ENCODE assay signal across 8 cellular contexts in the genomic region with DNA sequence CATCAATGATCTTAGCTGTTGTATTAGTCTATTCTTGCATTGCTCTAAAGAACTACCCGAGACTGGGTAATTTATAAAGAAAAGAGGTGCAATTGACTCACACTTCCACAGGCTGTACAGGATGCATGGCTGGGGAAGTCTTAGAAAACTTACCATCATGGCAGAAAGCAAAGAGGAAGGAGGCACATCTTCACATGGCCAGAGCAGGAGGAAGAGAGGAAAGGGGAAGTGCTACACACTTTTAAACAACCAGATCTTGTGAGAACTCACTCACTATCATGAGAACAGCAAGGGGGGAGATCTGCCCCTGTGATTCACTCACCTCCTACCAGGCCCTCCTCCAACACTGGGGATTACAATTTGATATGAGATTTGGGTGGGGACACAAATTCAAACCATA.
A peak's percentile ranks its signal among the peaks of the same experiment; 100 is the strongest.
DNase-seq lines count a peak whose midpoint lies in the region; ATAC-seq, FAIRE-seq and TF ChIP-seq lines count a peak whose summit lies in the region.
"Not testable (repeated sequence)": the region's sequence is repeated elsewhere in the genome, so short reads cannot be mapped to it uniquely, and the experiment has no call there.

No MANE protein-coding gene starts in this region.

- not testable (repeated sequence) for BruUV-seq in GM12878 (replicated peaks; lab: Mats Ljungman, UMichigan)

- not testable (repeated sequence) for TF ChIP-seq CTCF in GM12878 (IDR thresholded peaks at IDR 0.05 in 2 of 3, conservative IDR thresholded peaks at IDR 0.05 in 1 of 3; ENCODE audit: control insufficient read depth in 2 of 3, extremely low read depth in 1 of 3, insufficient read depth in 1 of 3, low read depth in 3 of 3, low read length in 3 of 3)

- peaks cover 27% of the 10 kb centered on the region for H3K4me1 Mint-ChIP-seq in T-helper 2 cell treated with Interferon-gamma antibody and Interleukin-4, amounts not matched to agents 5 μg/mL and 100 μg/mL, for 36 hours (ENCODE audit: low read depth)
- peaks cover 23% of the 10 kb centered on the region for H3K4me1 Mint-ChIP-seq in activated T-cell treated with anti-CD3 and anti-CD28 coated beads, Interleukin-2, amount 50 U/mL, for 24 hours (ENCODE audit: low read depth)
- peaks cover 2 to 11% of the 10 kb centered on the region in 2 donors for H3K4me1 Mint-ChIP-seq in stimulated activated naive B cell treated with anti-CD40 and anti-IgM and Interleukin-4, amounts not matched to agents 10 μg/mL and 1 μg/mL and 100 μg/mL, for 72 hours

- not testable (repeated sequence) for H3K27me3 ChIP-seq in GM12878 (replicated peaks in 1 of 2; ENCODE audit: control insufficient read depth in 2 of 2, insufficient read depth in 2 of 2, low read length in 1 of 2)

- H3K4me2 ChIP-seq in GM12878 (ENCODE audit: control insufficient read depth, insufficient read depth), result not testable (repeated sequence)

- not testable (repeated sequence) for H3K4me3 Mint-ChIP-seq in T-helper 2 cell treated with Interferon-gamma antibody and Interleukin-4, amounts not matched to agents 5 μg/mL and 100 μg/mL, for 36 hours; activated T-cell treated with anti-CD3 and anti-CD28 coated beads, Interleukin-2, amount 50 U/mL, for 24 hours; stimulated activated naive B cell treated with anti-CD40 and anti-IgM and Interleukin-4, amounts not matched to agents 10 μg/mL and 1 μg/mL and 100 μg/mL, for 72 hours

- TF ChIP-seq EP300 in GM12878 (IDR thresholded peaks at IDR 0.05; ENCODE audit: borderline replicate concordance in 1 of 2, control insufficient read depth in 1 of 2, low read depth in 2 of 2, low read length in 2 of 2), result not testable (repeated sequence)

- not testable (repeated sequence) for FAIRE-seq in GM12891 (lab: Jason Lieb, UNC); GM12878 (lab: Jason Lieb, UNC)

- in situ Hi-C loops in GM12878 (cut with MboI), result not testable (repeated sequence)

- H3K9me3 Mint-ChIP-seq in T-helper 2 cell treated with Interferon-gamma antibody and Interleukin-4, amounts not matched to agents 5 μg/mL and 100 μg/mL, for 36 hours, result peaks cover 11% of the 10 kb centered on the region
- not testable (repeated sequence) for H3K9me3 Mint-ChIP-seq in activated T-cell treated with anti-CD3 and anti-CD28 coated beads, Interleukin-2, amount 50 U/mL, for 24 hours; stimulated activated naive B cell treated with anti-CD40 and anti-IgM and Interleukin-4, amounts not matched to agents 10 μg/mL and 1 μg/mL and 100 μg/mL, for 72 hours

- not testable (repeated sequence) for H3K79me2 ChIP-seq in GM12878 (ENCODE audit: control insufficient read depth, insufficient read depth, low read length)

- TF ChIP-seq POLR2A in GM12891 (IDR thresholded peaks at IDR 0.05; ENCODE audit: low read depth, low read length); GM12878 (IDR thresholded peaks at IDR 0.05; ENCODE audit: low read depth, low read length): not testable (repeated sequence)

- H3K9me3 ChIP-seq in GM12878 (replicated peaks; ENCODE audit: control insufficient read depth, insufficient read depth, low read length), result not testable (repeated sequence)

- SMC1A ChIA-PET in GM12878 (lab: Charles Lee; ENCODE audit: uncharacterized antibody, unreplicated experiment), result not testable (repeated sequence)

- DNase-seq in GM12891 (ENCODE audit: insufficient read length, low spot score); T-helper 2 cell treated with Interferon-gamma antibody and Interleukin-4, amounts not matched to agents 5 μg/mL and 100 μg/mL, for 36 hours (ENCODE audit: low spot score); activated T-cell treated with anti-CD3 and anti-CD28 coated beads, Interleukin-2, amount 50 U/mL, for 24 hours; GM12878 (ENCODE audit: low read depth, low spot score); stimulated activated naive B cell treated with anti-CD40 and anti-IgM and Interleukin-4, amounts not matched to agents 10 μg/mL and 1 μg/mL and 100 μg/mL, for 72 hours: not testable (repeated sequence)
- DNase-seq in Kasumi-1 (lab: John Stamatoyannopoulos, UW) (peak; percentile 42 to 60), NOMO-1 (lab: John Stamatoyannopoulos, UW; ENCODE audit: unreplicated experiment in 2 of 2) (peak; percentile 9 to 25), SIG-M5 treated with dmso at 0.1 percent for 504 hours (lab: John Stamatoyannopoulos, UW; ENCODE audit: unreplicated experiment) (peak; percentile 3)

- POLR2A ChIA-PET in GM12878 (lab: Charles Lee), result not testable (repeated sequence)

- not testable (repeated sequence) for H4K20me1 ChIP-seq in GM12878 (ENCODE audit: control insufficient read depth, insufficient read depth)

- H3K4me1 ChIP-seq in GM12878 (ENCODE audit: control insufficient read depth, insufficient read depth, low read length), result not testable (repeated sequence)

- 0% methylated on average over 1 of the region's 1 CpG for WGBS in GM12878 (ENCODE audit: insufficient coverage, insufficient replicate concordance, low lambda C conversion rate, missing lambda C conversion rate)

- RAD21 ChIA-PET in GM12878 (lab: Charles Lee; ENCODE audit: unreplicated experiment), result not testable (repeated sequence)

- not testable (repeated sequence) for H3K36me3 ChIP-seq in GM12878 (ENCODE audit: control insufficient read depth in 2 of 2, insufficient read depth in 2 of 2, low read length in 1 of 2)

- not testable (repeated sequence) for TF ChIP-seq RAD21 in GM12878 (IDR thresholded peaks at IDR 0.05; ENCODE audit: insufficient read depth, low read depth, low read length)

- intact Hi-C loops in GM12878 (cut with micrococcal nuclease; ENCODE audit: unreplicated experiment), result not testable (repeated sequence)

- H3K36me3 Mint-ChIP-seq in T-helper 2 cell treated with Interferon-gamma antibody and Interleukin-4, amounts not matched to agents 5 μg/mL and 100 μg/mL, for 36 hours (ENCODE audit: low read depth); activated T-cell treated with anti-CD3 and anti-CD28 coated beads, Interleukin-2, amount 50 U/mL, for 24 hours (ENCODE audit: low read depth); stimulated activated naive B cell treated with anti-CD40 and anti-IgM and Interleukin-4, amounts not matched to agents 10 μg/mL and 1 μg/mL and 100 μg/mL, for 72 hours: not testable (repeated sequence)

- CTCF ChIA-PET in GM12878 (lab: Yijun Ruan, JAX), result interaction anchor here (0.6 to 1.3 kb wide), 2 partner anchors 17 to 75 kb away, joined by 3 to 4 read pairs; no protein-coding TSS in a partner anchor

- not testable (repeated sequence) for ATAC-seq in GM12878
- ATAC-seq in stimulated activated naive B cell treated with anti-CD40 and anti-IgM and Interleukin-4, amounts not matched to agents 10 μg/mL and 1 μg/mL and 100 μg/mL, for 72 hours (replicated peaks), result peak; percentile 18 to 33

- not testable (repeated sequence) for H3K4me3 ChIP-seq in GM12878

- H3K27ac Mint-ChIP-seq in T-helper 2 cell treated with Interferon-gamma antibody and Interleukin-4, amounts not matched to agents 5 μg/mL and 100 μg/mL, for 36 hours, result peak overlapping the region; percentile 15
- peak overlapping the region; percentile 35 for H3K27ac Mint-ChIP-seq in activated T-cell treated with anti-CD3 and anti-CD28 coated beads, Interleukin-2, amount 50 U/mL, for 24 hours
- not testable (repeated sequence) for H3K27ac Mint-ChIP-seq in stimulated activated naive B cell treated with anti-CD40 and anti-IgM and Interleukin-4, amounts not matched to agents 10 μg/mL and 1 μg/mL and 100 μg/mL, for 72 hours

- not testable (repeated sequence) for H3K9ac ChIP-seq in GM12878 (ENCODE audit: control insufficient read depth, insufficient read depth, low read length)

- not testable (repeated sequence) for H2AFZ ChIP-seq in GM12878 (ENCODE audit: control insufficient read depth, low read depth, low read length)

- H3K27me3 Mint-ChIP-seq in T-helper 2 cell treated with Interferon-gamma antibody and Interleukin-4, amounts not matched to agents 5 μg/mL and 100 μg/mL, for 36 hours (ENCODE audit: low read depth); activated T-cell treated with anti-CD3 and anti-CD28 coated beads, Interleukin-2, amount 50 U/mL, for 24 hours; stimulated activated naive B cell treated with anti-CD40 and anti-IgM and Interleukin-4, amounts not matched to agents 10 μg/mL and 1 μg/mL and 100 μg/mL, for 72 hours: not testable (repeated sequence)

- H3K27ac ChIP-seq in GM12878 (ENCODE audit: control insufficient read depth, insufficient read depth), result not testable (repeated sequence)

TF ChIP-seq in GM12891, 5 proteins besides CTCF, POLR2A, EP300 and RAD21:
- peak; percentile 72 for TF ChIP-seq SPI1 (IDR thresholded peaks at IDR 0.05; ENCODE audit: low read depth, low read length)

TF ChIP-seq in GM12878, 131 proteins besides CTCF, POLR2A, EP300 and RAD21:
- TF ChIP-seq SPI1 (IDR thresholded peaks at IDR 0.05; ENCODE audit: borderline replicate concordance, insufficient read depth, low read depth, low read length), result peak; percentile 61
TF ChIP-seq in GM12878: peak in this region for 1; not testable (repeated sequence) for 130.
